8 cellular contexts compared by ENCODE assay signal in genomic region chr1:227317541-227318002, GRCh38. TPM values are rescaled to one million over a fixed set of nuclear protein-coding genes. Genes with fewer than 3 reads are reported as not detected.
DNase-seq lines count a peak whose midpoint lies in the region; ATAC-seq and TF ChIP-seq lines count a peak whose summit lies in the region.

No MANE protein-coding gene starts in this region.

- H3K9me3 ChIP-seq in smooth muscle cell (replicated peaks; ENCODE audit: low read depth): no peaks in the 10 kb centered on the region

- peaks cover 45% of the 10 kb centered on the region for H4K20me1 ChIP-seq in smooth muscle cell (ENCODE audit: low read depth)

- 0% methylated on average over 28 of the region's 28 CpGs for WGBS in smooth muscle cell (ENCODE audit: low lambda C conversion rate)

- ATAC-seq in HG03439 (IDR thresholded peaks at IDR 0.05; ENCODE audit: unreplicated experiment) (peak; percentile 13), HG03135 (IDR thresholded peaks at IDR 0.05; ENCODE audit: unreplicated experiment) (no peak), GM21825 (IDR thresholded peaks at IDR 0.05; ENCODE audit: unreplicated experiment) (no peak)

- peak; percentile 6 for TF ChIP-seq CTCF in kidney epithelial cell (IDR thresholded peaks at IDR 0.05; ENCODE audit: insufficient read depth, low read length, poor library complexity, severe bottlenecking)
- TF ChIP-seq CTCF in smooth muscle cell (IDR thresholded peaks at IDR 0.05; ENCODE audit: borderline replicate concordance, insufficient read depth, poor library complexity, severe bottlenecking): peak; percentile 4

- peak; percentile 73 for DNase-seq in COLO829 (ENCODE audit: low spot score)
- peak; percentile 82 for DNase-seq in RKO (ENCODE audit: low spot score)
- peak; percentile 59 for DNase-seq in cerebellum (ENCODE audit: low spot score)
- no peak for DNase-seq in kidney epithelial cell (ENCODE audit: low read depth)
- DNase-seq in smooth muscle cell (lab: John Stamatoyannopoulos, UW; ENCODE audit: unreplicated experiment): peak; percentile 36

- H3K36me3 ChIP-seq in kidney epithelial cell (ENCODE audit: control insufficient read depth, insufficient read depth, low read length) (no peaks in the 10 kb centered on the region), smooth muscle cell (ENCODE audit: low read depth) (no peaks in the 10 kb centered on the region)

- H2AFZ ChIP-seq in smooth muscle cell (ENCODE audit: low read depth): peak overlapping the region; percentile 89

- peak overlapping the region; percentile 82 for H3K9ac ChIP-seq in smooth muscle cell (ENCODE audit: low read depth)

- H3K27me3 ChIP-seq in kidney epithelial cell (ENCODE audit: control insufficient read depth, insufficient read depth, low read length) (no peaks in the 10 kb centered on the region), smooth muscle cell (ENCODE audit: low read depth) (no peaks in the 10 kb centered on the region)

- no peaks in the 10 kb centered on the region for H3F3A ChIP-seq in smooth muscle cell (ENCODE audit: low read depth)

- H3K27ac ChIP-seq in smooth muscle cell (ENCODE audit: low read depth): peak overlapping the region; percentile 86

- peak overlapping the region; percentile 80 for H3K4me3 ChIP-seq in kidney epithelial cell (ENCODE audit: low read depth, low read length)
- peak overlapping the region; percentile 99 for H3K4me3 ChIP-seq in smooth muscle cell

- H3K79me2 ChIP-seq in smooth muscle cell (ENCODE audit: low read depth): peaks cover 49% of the 10 kb centered on the region

- H3K4me2 ChIP-seq in smooth muscle cell: peak overlapping the region; percentile 94

- peaks cover 26% of the 10 kb centered on the region for H3K4me1 ChIP-seq in smooth muscle cell (ENCODE audit: low read depth)

RNA-seq across cellular contexts. Expression of gene CDC42BPA, which starts 0.7 kb away (rescaled TPM):
- total RNA-seq in cerebellum (233 TPM), kidney epithelial cell (33.4 and 34.4 TPM in 2 replicates), smooth muscle cell (34.9 and 43.3 TPM in 2 replicates)
- polyA plus RNA-seq in smooth muscle cell: 14.8 and 16.5 TPM in 2 replicates
